9 cellular contexts compared by ENCODE assay signal in the genomic region with DNA sequence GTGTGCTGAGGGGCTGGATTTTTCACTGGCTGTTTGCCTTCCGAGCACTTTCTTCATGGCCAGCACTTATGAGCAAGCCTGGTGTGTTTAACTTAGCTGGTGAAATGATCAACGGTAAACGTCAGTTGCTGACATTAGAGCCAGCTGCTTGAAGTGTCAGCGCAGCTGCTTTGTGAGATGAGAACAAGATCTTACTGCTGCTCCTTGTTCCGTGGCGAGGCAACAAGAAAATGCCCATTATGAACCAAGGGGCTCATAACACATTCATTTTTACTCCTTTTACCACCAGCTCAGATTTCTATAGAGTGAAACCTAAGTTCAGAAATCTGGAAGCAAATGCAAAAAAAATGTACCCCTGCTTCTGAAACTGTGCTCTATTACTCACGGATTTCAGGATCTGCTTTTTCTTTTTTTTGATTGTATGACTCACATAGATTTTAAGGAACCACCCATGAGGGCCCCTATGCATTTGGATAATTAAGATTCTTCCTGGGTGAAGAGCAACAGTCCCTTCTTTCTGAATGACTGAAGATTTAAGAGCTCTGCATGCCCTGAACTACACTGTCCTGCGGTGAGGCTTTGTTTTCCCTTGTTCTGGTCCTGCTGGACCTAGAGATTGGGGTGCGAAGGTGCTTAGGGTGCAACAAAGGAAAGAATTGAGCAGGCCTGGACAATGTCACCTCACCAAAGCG.
DNase-seq lines count a peak whose midpoint lies in the region; ATAC-seq, FAIRE-seq and TF ChIP-seq lines count a peak whose summit lies in the region.
"Had no signal": no experiment of that assay in that cellular context is flagged by ENCODE, and none has a peak within 500 bp of the region (broad histone marks: within the 10 kb centered on the region; RNA-seq: fewer than 3 reads in every experiment).

No MANE protein-coding gene starts in this region.

- peak overlapping the region; percentile 85 for H3K4me2 ChIP-seq in astrocyte (ENCODE audit: low read length)
- H3K4me2 ChIP-seq: KMS-11 had no signal

- peak; percentile 64 for FAIRE-seq in astrocyte (lab: Jason Lieb, UNC)

- H3K9me3 ChIP-seq in astrocyte (ENCODE audit: insufficient read depth, low read depth, low read length), result no peaks in the 10 kb centered on the region

- H2AFZ ChIP-seq in astrocyte (ENCODE audit: low read depth, low read length), result peak overlapping the region; percentile 76

- H3K36me3 ChIP-seq in astrocyte (ENCODE audit: insufficient read depth, low read length), result no peaks in the 10 kb centered on the region

- no peaks in the 10 kb centered on the region for H3K27me3 Mint-ChIP-seq in astrocyte (ENCODE audit: low read depth, unreplicated experiment)

- H3K9me3 Mint-ChIP-seq in astrocyte (ENCODE audit: unreplicated experiment), result peaks cover 7% of the 10 kb centered on the region

- H3K36me3 Mint-ChIP-seq in astrocyte (ENCODE audit: low read depth, unreplicated experiment), result no peaks in the 10 kb centered on the region

- H3K27ac Mint-ChIP-seq in astrocyte (ENCODE audit: unreplicated experiment), result no peak overlapping the region

- peak overlapping the region; percentile 7 for H3K27ac ChIP-seq in astrocyte (ENCODE audit: low read depth, low read length)
- H3K27ac ChIP-seq: KMS-11 had no signal

- H3K4me3 ChIP-seq in astrocyte (ENCODE audit: insufficient read depth, low read depth, low read length), result peak overlapping the region; percentile 41

- H3K4me1 ChIP-seq in astrocyte (ENCODE audit: insufficient read depth, low read length), result peaks cover 18% of the 10 kb centered on the region

- no peaks in the 10 kb centered on the region for H4K20me1 ChIP-seq in astrocyte (ENCODE audit: insufficient read depth, low read length)

- H3K27me3 ChIP-seq in astrocyte (ENCODE audit: insufficient read depth, low read length), result no peaks in the 10 kb centered on the region

- peak overlapping the region; percentile 67 for H3K9ac ChIP-seq in astrocyte (ENCODE audit: low read length)
- H3K9ac ChIP-seq: KMS-11 had no signal

- peak overlapping the region; percentile 1 for H3K4me3 Mint-ChIP-seq in astrocyte (ENCODE audit: unreplicated experiment)

- TF ChIP-seq CTCF in astrocyte (IDR thresholded peaks at IDR 0.05; ENCODE audit: insufficient read depth, low read depth, low read length), result no peak

- peak; percentile 50 for DNase-seq in GM04504 (ENCODE audit: low read depth)
- DNase-seq in NCI-H2029 treated with DMSO at 0.1 percent for 48 hours (lab: John Stamatoyannopoulos, UW), result peak; percentile 44
- peak; percentile 76 for DNase-seq in astrocyte (ENCODE audit: low read depth)
- no peak for DNase-seq in left lobe of liver (ENCODE audit: low spot score)
- DNase-seq in OCI-M2 (lab: John Stamatoyannopoulos, UW; ENCODE audit: unreplicated experiment), result no peak
- DNase-seq in stimulated activated CD4-positive, alpha-beta T cell treated with anti-CD3 and anti-CD28 coated beads, Interleukin-4, amount 100 ng/mL, for 24 hours, result no peak

- no peaks in the 10 kb centered on the region for H3K79me2 ChIP-seq in astrocyte (ENCODE audit: insufficient read depth, low read length)

- ATAC-seq in left lobe of liver (peak; percentile 27), GM18498 (IDR thresholded peaks at IDR 0.05; ENCODE audit: unreplicated experiment) (no peak), GM21367 (IDR thresholded peaks at IDR 0.05; ENCODE audit: unreplicated experiment) (no peak)

- H3K4me1 Mint-ChIP-seq in astrocyte (ENCODE audit: low read depth, unreplicated experiment), result peaks cover 15% of the 10 kb centered on the region

Comparison
In these comparisons a context has a peak if more than half of its experiments do, and no peak if none do; other contexts are left out.
1. DNase-seq: peak in GM04504 (single experiment), NCI-H2029 treated with DMSO at 0.1 percent for 48 hours (single experiment) and astrocyte (single experiment); none in left lobe of liver (single experiment), OCI-M2 (single experiment) and stimulated activated CD4-positive, alpha-beta T cell treated with anti-CD3 and anti-CD28 coated beads, Interleukin-4, amount 100 ng/mL, for 24 hours (single experiment).